In genomic region chr4:185566972-185567749, GRCh38 we compare ENCODE assay signal across 9 cellular contexts. TPM values are rescaled to one million over a fixed set of nuclear protein-coding genes. Genes with fewer than 3 reads are reported as not detected.
A peak's percentile ranks its signal among the peaks of the same experiment; 100 is the strongest.
DNase-seq lines count a peak whose midpoint lies in the region; ATAC-seq and TF ChIP-seq lines count a peak whose summit lies in the region.
"Had no signal": no experiment of that assay in that cellular context is flagged by ENCODE, and none has a peak within 500 bp of the region (broad histone marks: within the 10 kb centered on the region; RNA-seq: fewer than 3 reads in every experiment).

No MANE protein-coding gene starts in this region.

- H4K20me1 ChIP-seq in hepatocyte (ENCODE audit: insufficient read depth, poor library complexity, severe bottlenecking), result no peaks in the 10 kb centered on the region

- H3K4me3 Mint-ChIP-seq in Calu3 (ENCODE audit: low read depth, unreplicated experiment), result no peak overlapping the region
- peak overlapping the region; percentile 35 to 71 (median 47) for H3K4me3 Mint-ChIP-seq in brain

- H3K27ac Mint-ChIP-seq in Calu3 (ENCODE audit: unreplicated experiment) (peak overlapping the region; percentile 54), brain (peak overlapping the region; percentile 57 to 97 (median 82))

- no peaks in the 10 kb centered on the region for H3K79me2 ChIP-seq in hepatocyte

- H2AFZ ChIP-seq in hepatocyte, result peak overlapping the region; percentile 11

- WGBS in hepatocyte (ENCODE audit: low lambda C conversion rate, missing lambda C conversion rate), result 65% methylated on average over 14 of the region's 14 CpGs

- H3K9me3 ChIP-seq in hepatocyte (ENCODE audit: low read depth), result no peaks in the 10 kb centered on the region

- H3K4me1 Mint-ChIP-seq in Calu3 (ENCODE audit: low read depth, unreplicated experiment) (peaks cover 13% of the 10 kb centered on the region), brain (peaks cover 58% of the 10 kb centered on the region)

- peaks cover 23% of the 10 kb centered on the region for H3K4me1 ChIP-seq in hepatocyte (ENCODE audit: insufficient read depth)

- no peaks in the 10 kb centered on the region for H3K27me3 ChIP-seq in hepatocyte

- H3K4me3 ChIP-seq in hepatocyte, result no peak overlapping the region

- H3K36me3 Mint-ChIP-seq in Calu3 (ENCODE audit: insufficient read depth, unreplicated experiment) (no peaks in the 10 kb centered on the region), brain (no peaks in the 10 kb centered on the region)

- ATAC-seq in HG02870 (IDR thresholded peaks at IDR 0.05; ENCODE audit: unreplicated experiment) (no peak), HG02938 (IDR thresholded peaks at IDR 0.05; ENCODE audit: unreplicated experiment) (no peak), GM21786 (IDR thresholded peaks at IDR 0.05; ENCODE audit: unreplicated experiment) (no peak), HG03521 (IDR thresholded peaks at IDR 0.05; ENCODE audit: unreplicated experiment) (no peak)

- H3K36me3 ChIP-seq in hepatocyte (replicated peaks; ENCODE audit: insufficient read depth, low read depth), result no peaks in the 10 kb centered on the region

- H3K9me2 ChIP-seq in hepatocyte (replicated peaks; ENCODE audit: insufficient read depth), result no peaks in the 10 kb centered on the region

- TF ChIP-seq CTCF in Calu3 (IDR thresholded peaks at IDR 0.05; ENCODE audit: unreplicated experiment) (no peak), brain (conservative IDR thresholded peaks at IDR 0.05) (no peak), hepatocyte (IDR thresholded peaks at IDR 0.05; ENCODE audit: poor library complexity) (no peak)

- H3K9me3 Mint-ChIP-seq in Calu3 (ENCODE audit: low read depth, unreplicated experiment) (no peaks in the 10 kb centered on the region), brain (peaks cover 10 to 21% (median 15%) of the 10 kb centered on the region in 5 experiments)

- H3K27me3 Mint-ChIP-seq in Calu3 (ENCODE audit: unreplicated experiment) (no peaks in the 10 kb centered on the region), brain (no peaks in the 10 kb centered on the region)

- CTCF ChIA-PET in Calu3 (lab: Charles Lee), result interaction anchor here (0.8 kb wide), 1 partner anchor 14 kb away, joined by 3 read pairs; no protein-coding TSS in a partner anchor

- peak overlapping the region; percentile 93 for H3K27ac ChIP-seq in hepatocyte

- no TSS peak for BruUV-seq in Calu3 (replicated peaks; lab: Mats Ljungman, UMichigan)

- intact Hi-C loops in Calu3 (cut with micrococcal nuclease; ENCODE audit: unreplicated experiment), result no loop called here

- H3K4me2 ChIP-seq in hepatocyte, result peak overlapping the region; percentile 20

- DNase-seq in Calu3, result no peak
- DNase-seq in hepatocyte (ENCODE audit: low spot score), result peak; percentile 65
- peak; percentile 40 for DNase-seq in putamen (ENCODE audit: low spot score)
- DNase-seq: NCI-H774 had no signal

RNA-seq across cellular contexts. Expression of gene PDLIM3, which starts 31.9 kb away (rescaled TPM):
- total RNA-seq in Calu3 (2022) (0.50 and 0.51 TPM in 2 replicates), hepatocyte (26.4 and 29.3 TPM in 2 replicates)
- polyA plus RNA-seq in brain (ENCODE audit: insufficient read depth, low read depth, low replicate concordance) (14.5 TPM), hepatocyte (10.0 and 13.8 TPM in 2 replicates)

Comparison
In these comparisons a context has a peak if more than half of its experiments do, and no peak if none do; other contexts are left out.
1. RNA of gene PDLIM3, which starts 31.9 kb away (total RNA-seq): 26.4 to 29.3 TPM in hepatocyte; 0.50 to 0.51 TPM in Calu3; every median in the first group is over 10 times any median in the second.